Comparison of ENCODE assay signal across 15 cellular contexts in genomic region chr4:6901669-6902317, GRCh38. TPM values are rescaled to one million over a fixed set of nuclear protein-coding genes. Genes with fewer than 3 reads are reported as not detected.
A peak's percentile ranks its signal among the peaks of the same experiment; 100 is the strongest.
DNase-seq lines count a peak whose midpoint lies in the region; ATAC-seq and TF ChIP-seq lines count a peak whose summit lies in the region.
"Had no signal": no experiment of that assay in that cellular context is flagged by ENCODE, and none has a peak within 500 bp of the region (broad histone marks: within the 10 kb centered on the region; RNA-seq: fewer than 3 reads in every experiment).

No MANE protein-coding gene starts in this region.

- H3K4me2 ChIP-seq in IMR-90 (ENCODE audit: low read depth, low read length), result no peak overlapping the region

- in situ Hi-C loops in IMR-90 (cut with MboI; ENCODE audit: low sequenced_read_pairs), result no loop called here

- TF ChIP-seq POLR2A in IMR-90 (IDR thresholded peaks at IDR 0.05; ENCODE audit: low read depth, low read length) (no peak), sigmoid colon (IDR thresholded peaks at IDR 0.05) (no peak)

- H2BK120ac ChIP-seq in IMR-90 (ENCODE audit: low read depth, low read length), result no peak overlapping the region

- no peak for TF ChIP-seq EP300 in sigmoid colon (IDR thresholded peaks at IDR 0.05)

- H4K91ac ChIP-seq in IMR-90 (ENCODE audit: insufficient read depth, low read depth, low read length), result no peak overlapping the region

- no TSS peak for BruUV-seq in IMR-90 (replicated peaks; lab: Mats Ljungman, UMichigan)

- no peak overlapping the region for H2AK9ac ChIP-seq in IMR-90 (replicated peaks; ENCODE audit: low read depth, low read length, poor library complexity)

- no peak overlapping the region for H3K9ac ChIP-seq in IMR-90 (ENCODE audit: low read depth, low read length)

- no peak overlapping the region for H2BK15ac ChIP-seq in IMR-90 (ENCODE audit: low read depth, low read length)

- no peak overlapping the region for H3K18ac ChIP-seq in IMR-90 (ENCODE audit: low read depth, low read length)

- no peak overlapping the region for H4K8ac ChIP-seq in IMR-90 (ENCODE audit: low read depth in 2 of 2, low read length in 2 of 2)

- peak overlapping the region; percentile 70 for H2AFZ ChIP-seq in IMR-90 (replicated peaks; ENCODE audit: low read length, poor library complexity)

- no peak overlapping the region for H2BK5ac ChIP-seq in IMR-90 (ENCODE audit: low read depth, low read length, poor library complexity, severe bottlenecking)

- peaks cover 71% of the 10 kb centered on the region for H3K4me1 Mint-ChIP-seq in activated CD8-positive, alpha-beta memory T cell treated with anti-CD3 and anti-CD28 coated beads, Interleukin-2, amount 10 ng/mL, durations not matched to agents 7 days and 5 days
- peaks cover 33% of the 10 kb centered on the region for H3K4me1 Mint-ChIP-seq in nephron progenitor cell

- no peaks in the 10 kb centered on the region for H3K79me1 ChIP-seq in IMR-90 (ENCODE audit: low read depth in 1 of 2, low read length in 2 of 2)

- H3K36me3 Mint-ChIP-seq in activated CD8-positive, alpha-beta memory T cell treated with anti-CD3 and anti-CD28 coated beads, Interleukin-2, amount 10 ng/mL, durations not matched to agents 7 days and 5 days, result peaks cover 5% of the 10 kb centered on the region
- no peaks in the 10 kb centered on the region for H3K36me3 Mint-ChIP-seq in nephron progenitor cell (ENCODE audit: low read depth)
- H3K36me3 Mint-ChIP-seq: brain had no signal

- ATAC-seq in activated CD8-positive, alpha-beta memory T cell treated with anti-CD3 and anti-CD28 coated beads, Interleukin-2, amount 10 ng/mL, durations not matched to agents 7 days and 5 days, result no peak
- ATAC-seq in IMR-90 (ENCODE audit: low read depth), result no peak
- ATAC-seq in HG03442 (IDR thresholded peaks at IDR 0.05; ENCODE audit: unreplicated experiment), result no peak
- ATAC-seq: gastroesophageal sphincter had no signal

- no peak overlapping the region for H3K23ac ChIP-seq in IMR-90 (ENCODE audit: low read depth, low read length)

- H3K27me3 ChIP-seq in IMR-90 (ENCODE audit: control insufficient read depth, insufficient read depth, low read length), result no peaks in the 10 kb centered on the region
- H3K27me3 ChIP-seq in sigmoid colon, result no peaks in the 10 kb centered on the region
- H3K27me3 ChIP-seq: colonic mucosa had no signal

- H3K9me1 ChIP-seq in IMR-90 (ENCODE audit: insufficient read depth, low read length), result 0 out of 2 replicates have a peak, but pooled peaks cover 3% of the 10 kb centered on the region

- H3K4me1 ChIP-seq in IMR-90 (ENCODE audit: control insufficient read depth, insufficient read depth, low read length), result peaks cover 3% of the 10 kb centered on the region; the same call in 1 of the 2 replicates
- no peaks in the 10 kb centered on the region for H3K4me1 ChIP-seq in sigmoid colon
- H3K4me1 ChIP-seq: colonic mucosa, gastroesophageal sphincter had no signal

- H3K56ac ChIP-seq in IMR-90 (ENCODE audit: extremely low read depth, insufficient read depth, low read length), result no peak overlapping the region

- H2AK5ac ChIP-seq in IMR-90 (ENCODE audit: low read depth, low read length), result no peak overlapping the region

- peak overlapping the region; percentile 98 for H3K27ac Mint-ChIP-seq in activated CD8-positive, alpha-beta memory T cell treated with anti-CD3 and anti-CD28 coated beads, Interleukin-2, amount 10 ng/mL, durations not matched to agents 7 days and 5 days
- H3K27ac Mint-ChIP-seq in nephron progenitor cell, result no peak overlapping the region

- no peak overlapping the region for H4K5ac ChIP-seq in IMR-90 (ENCODE audit: low read depth, low read length)

- no peak overlapping the region for H3K14ac ChIP-seq in IMR-90 (replicated peaks; ENCODE audit: low read depth, low read length)

- no peak overlapping the region for H3K4ac ChIP-seq in IMR-90 (ENCODE audit: low read depth, low read length)

- peak overlapping the region; percentile 45 for H3K4me3 Mint-ChIP-seq in activated CD8-positive, alpha-beta memory T cell treated with anti-CD3 and anti-CD28 coated beads, Interleukin-2, amount 10 ng/mL, durations not matched to agents 7 days and 5 days
- H3K4me3 Mint-ChIP-seq in nephron progenitor cell, result no peak overlapping the region
- H3K4me3 Mint-ChIP-seq: brain had no signal

- intact Hi-C loops in IMR-90 (cut with micrococcal nuclease) (no loop called here), sigmoid colon (cut with DNase I) (no loop called here)

- H4K20me1 ChIP-seq in IMR-90 (ENCODE audit: insufficient read depth, low read length), result no peaks in the 10 kb centered on the region

- no peak for TF ChIP-seq RAD21 in IMR-90 (IDR thresholded peaks at IDR 0.05; ENCODE audit: low read length)

- H2BK20ac ChIP-seq in IMR-90 (ENCODE audit: low read depth, low read length), result no peak overlapping the region

- H3K27ac ChIP-seq in IMR-90 (ENCODE audit: insufficient read depth, low read length) (no peak overlapping the region), sigmoid colon (no peak overlapping the region)
- H3K27ac ChIP-seq: colonic mucosa, esophagus squamous epithelium, gastroesophageal sphincter, WERI-Rb-1 had no signal

- TF ChIP-seq CTCF in IMR-90 (conservative IDR thresholded peaks at IDR 0.05; ENCODE audit: low read depth, low read length) (no peak), choroid plexus epithelial cell (conservative IDR thresholded peaks at IDR 0.05; ENCODE audit: low read depth, low read length) (no peak), sigmoid colon (IDR thresholded peaks at IDR 0.05) (no peak), nephron progenitor cell (IDR thresholded peaks at IDR 0.05) (no peak)

- no peaks in the 10 kb centered on the region for H3K27me3 Mint-ChIP-seq in activated CD8-positive, alpha-beta memory T cell treated with anti-CD3 and anti-CD28 coated beads, Interleukin-2, amount 10 ng/mL, durations not matched to agents 7 days and 5 days
- peaks cover 14% of the 10 kb centered on the region for H3K27me3 Mint-ChIP-seq in nephron progenitor cell (ENCODE audit: low read depth, poor library complexity)
- H3K27me3 Mint-ChIP-seq: brain had no signal

- H3K36me3 ChIP-seq in IMR-90 (ENCODE audit: control insufficient read depth, insufficient read depth, low read length), result no peaks in the 10 kb centered on the region
- no peaks in the 10 kb centered on the region for H3K36me3 ChIP-seq in sigmoid colon
- H3K36me3 ChIP-seq: colonic mucosa, esophagus squamous epithelium, gastroesophageal sphincter, WERI-Rb-1 had no signal

- DNase-seq in activated CD8-positive, alpha-beta memory T cell treated with anti-CD3 and anti-CD28 coated beads, Interleukin-2, amount 10 ng/mL, durations not matched to agents 7 days and 5 days, result no peak
- DNase-seq in activated CD8-positive, alpha-beta memory T cell treated with anti-CD3 and anti-CD28 coated beads, Interleukin-2, amount 50 U/mL, for 4 hours, result no peak
- DNase-seq in IMR-90 (no peak), choroid plexus epithelial cell (ENCODE audit: low read depth) (peak; percentile 28), sigmoid colon (peak; percentile 55), NCI-H2081 (lab: John Stamatoyannopoulos, UW) (no peak), nephron progenitor cell (no peak)
- DNase-seq: C1 segment of cervical spinal cord, colonic mucosa, esophagus squamous epithelium, NCI-H2081 treated with DMSO at 0.1 percent for 48 hours, WERI-Rb-1 had no signal

- H3K9me3 ChIP-seq in IMR-90 (ENCODE audit: control insufficient read depth, insufficient read depth, low read length) (no peaks in the 10 kb centered on the region), sigmoid colon (no peaks in the 10 kb centered on the region)
- H3K9me3 ChIP-seq: colonic mucosa, esophagus squamous epithelium, gastroesophageal sphincter had no signal

- POLR2A ChIA-PET in IMR-90 (lab: Charles Lee; ENCODE audit: unreplicated experiment), result no interaction called here

- H3K4me3 ChIP-seq in IMR-90 (ENCODE audit: insufficient read depth, low read depth, low read length) (no peak overlapping the region), choroid plexus epithelial cell (ENCODE audit: low read depth, low read length) (no peak overlapping the region), sigmoid colon (no peak overlapping the region)
- H3K4me3 ChIP-seq: colonic mucosa, esophagus squamous epithelium, gastroesophageal sphincter had no signal

- 60% methylated on average over 14 of the region's 24 CpGs; no CpG with 5 or more reads in 1 of the 2 experiments for WGBS in IMR-90 (ENCODE audit: extremely low coverage in 2 of 2, insufficient read length in 1 of 2), 2 experiments
- WGBS in sigmoid colon, 2 donors, result 83 to 89% methylated on average over 24 of the region's 24 CpGs

- H3K9me3 Mint-ChIP-seq in activated CD8-positive, alpha-beta memory T cell treated with anti-CD3 and anti-CD28 coated beads, Interleukin-2, amount 10 ng/mL, durations not matched to agents 7 days and 5 days (ENCODE audit: low read depth), result no peaks in the 10 kb centered on the region
- peaks cover 4% of the 10 kb centered on the region for H3K9me3 Mint-ChIP-seq in nephron progenitor cell

- CTCF ChIA-PET in activated CD8-positive, alpha-beta memory T cell treated with anti-CD3 and anti-CD28 coated beads, Interleukin-2, amount 10 ng/mL, durations not matched to agents 7 days and 5 days (lab: Charles Lee), result interaction anchor here (3.1 kb wide), 1 partner anchor 168 kb away, joined by 9 read pairs; no protein-coding TSS in a partner anchor
- CTCF ChIA-PET in IMR-90 (lab: Yijun Ruan, JAX), result no interaction called here

- dilution Hi-C loops in IMR-90 (cut with HindIII; ENCODE audit: low sequenced_read_pairs, unreplicated experiment), result no loop called here

TF ChIP-seq in IMR-90, 13 proteins besides CTCF, POLR2A, EP300 and RAD21:
- no peak for TF ChIP-seq FOS (IDR thresholded peaks at IDR 0.05; ENCODE audit: low read depth, low read length)
- no peak for TF ChIP-seq MXI1 (IDR thresholded peaks at IDR 0.05; ENCODE audit: borderline replicate concordance, low read depth, low read length)
- TF ChIP-seq USF2 (IDR thresholded peaks at IDR 0.05; ENCODE audit: low read depth, low read length), result no peak
- no peak for TF ChIP-seq NFE2L2 (IDR thresholded peaks at IDR 0.05; ENCODE audit: low read depth, low read length)
TF ChIP-seq in IMR-90: peak in this region for 0.

RNA-seq across cellular contexts. Expression of gene TBC1D14, which starts 7.8 kb away (rescaled TPM):
- total RNA-seq in activated CD8-positive, alpha-beta memory T cell treated with anti-CD3 and anti-CD28 coated beads, Interleukin-2, amount 10 ng/mL, durations not matched to agents 7 days and 5 days, result 10 to 100 TPM; 49.0 to 49.1 TPM
- 40.7 and 48.9 TPM in 2 replicates for total RNA-seq in IMR-90 (2012; rRNA removed)
- 29.8 and 31.7 TPM in 2 replicates for polyA plus RNA-seq in IMR-90 (2012; rRNA removed)
- polyA plus RNA-seq in IMR-90 (2012; cell fraction: cytosol; rRNA removed), result 22.3 and 23.4 TPM in 2 replicates
- polyA plus RNA-seq in IMR-90 (2012; cell fraction: nucleus; rRNA removed; ENCODE audit: low replicate concordance), result 23.4 and 27.7 TPM in 2 replicates
- 10 to 100 TPM; 26.3 to 46.4 (median 32.6) TPM for total RNA-seq in sigmoid colon
- 10 to 100 TPM; 19.2 to 38.5 (median 22.2) TPM for polyA plus RNA-seq in sigmoid colon

Comparison
In these comparisons a context has a peak if more than half of its experiments do, and no peak if none do; other contexts are left out.
1. DNase-seq: peak in choroid plexus epithelial cell (single experiment) and sigmoid colon (single experiment); none in activated CD8-positive, alpha-beta memory T cell treated with anti-CD3 and anti-CD28 coated beads, Interleukin-2, amount 10 ng/mL, durations not matched to agents 7 days and 5 days (single experiment), activated CD8-positive, alpha-beta memory T cell treated with anti-CD3 and anti-CD28 coated beads, Interleukin-2, amount 50 U/mL, for 4 hours (single experiment), IMR-90 (single experiment), NCI-H2081 (0 of 2) and nephron progenitor cell (single experiment).